In the genomic region with DNA sequence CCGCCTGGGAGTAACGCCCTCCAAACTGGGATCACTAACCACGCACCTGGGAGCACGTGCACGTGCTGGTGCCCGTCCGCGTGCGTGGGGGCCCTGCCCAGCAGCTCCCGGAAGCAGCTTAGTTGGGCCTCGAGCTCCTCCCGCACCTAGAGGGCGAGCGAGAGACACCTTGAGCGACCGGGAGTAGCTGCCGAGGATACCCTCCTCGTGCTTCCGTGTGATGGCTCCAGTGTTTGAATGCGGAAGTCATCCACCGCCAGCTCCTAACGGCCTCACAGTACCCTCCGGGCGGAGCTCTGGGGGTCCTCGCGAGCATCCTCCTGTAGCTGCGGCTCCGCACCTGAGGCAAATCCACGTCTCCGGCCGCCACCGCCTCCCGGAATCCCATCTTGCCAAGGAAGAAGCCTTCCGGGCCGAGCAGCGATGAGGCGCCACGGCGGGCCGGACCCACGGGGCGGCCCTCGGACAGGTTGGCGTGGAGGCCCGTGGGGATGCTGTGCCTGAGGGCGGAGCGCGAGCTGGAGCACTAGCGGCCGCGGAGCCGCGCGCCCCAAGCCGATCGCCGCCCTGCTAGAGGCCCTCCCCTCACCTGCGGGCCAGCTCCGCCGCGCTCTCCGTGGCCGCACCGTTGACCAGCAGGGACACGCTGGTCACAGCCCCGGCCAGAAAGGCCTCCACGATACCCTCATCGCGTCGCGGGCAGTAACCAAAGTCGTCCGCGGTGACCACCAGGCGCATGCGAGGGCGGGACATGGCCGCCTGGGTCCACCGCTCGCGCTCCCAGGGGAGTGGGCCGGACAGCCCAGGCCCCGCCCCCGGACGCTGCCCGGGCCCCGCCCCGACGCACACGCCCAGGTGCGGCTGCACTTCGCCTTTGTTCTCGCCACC, we compare ENCODE assay signal across 8 cellular contexts. TPM values are rescaled to one million over a fixed set of nuclear protein-coding genes. Genes with fewer than 3 reads are reported as not detected.
DNase-seq lines count a peak whose midpoint lies in the region; ATAC-seq and TF ChIP-seq lines count a peak whose summit lies in the region.

A gene with protein sequence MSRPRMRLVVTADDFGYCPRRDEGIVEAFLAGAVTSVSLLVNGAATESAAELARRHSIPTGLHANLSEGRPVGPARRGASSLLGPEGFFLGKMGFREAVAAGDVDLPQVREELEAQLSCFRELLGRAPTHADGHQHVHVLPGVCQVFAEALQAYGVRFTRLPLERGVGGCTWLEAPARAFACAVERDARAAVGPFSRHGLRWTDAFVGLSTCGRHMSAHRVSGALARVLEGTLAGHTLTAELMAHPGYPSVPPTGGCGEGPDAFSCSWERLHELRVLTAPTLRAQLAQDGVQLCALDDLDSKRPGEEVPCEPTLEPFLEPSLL (minus strand): TSS at position 761 of the 888 bp plus-strand sequence. CDS start 8 bp downstream, at position 753.

- peaks cover 33% of the 10 kb centered on the region for H4K20me1 ChIP-seq in IMR-90 (ENCODE audit: insufficient read depth, low read length)
- H4K20me1 ChIP-seq in OCI-LY3 (ENCODE audit: insufficient read depth, low read length) = peaks cover 10% of the 10 kb centered on the region; the same call in 1 of the 2 replicates

- dilution Hi-C loops in IMR-90 (cut with HindIII; ENCODE audit: low sequenced_read_pairs, unreplicated experiment) = no loop called here

- no peak; the same call in 1 of the 2 replicates for TF ChIP-seq RAD21 in IMR-90 (IDR thresholded peaks at IDR 0.05; ENCODE audit: low read length)

- peak within 1 kb of the TSS; percentile 49 for H2BK5ac ChIP-seq in IMR-90 (ENCODE audit: low read depth, low read length, poor library complexity, severe bottlenecking)

- H2BK15ac ChIP-seq in IMR-90 (ENCODE audit: low read depth, low read length) = no peak within 1 kb of the TSS

- H2AFZ ChIP-seq in IMR-90 (replicated peaks; ENCODE audit: low read length, poor library complexity) (peak within 1 kb of the TSS; percentile 97), OCI-LY3 (ENCODE audit: low read depth, low read length) (0 out of 2 replicates have a peak within 1 kb of the TSS, but pooled peaks have one; percentile 37)

- peak within 1 kb of the TSS; percentile 72; the same call in 1 of the 2 replicates for H4K91ac ChIP-seq in IMR-90 (ENCODE audit: insufficient read depth, low read depth, low read length)

- H3K18ac ChIP-seq in IMR-90 (ENCODE audit: low read depth, low read length) = no peak within 1 kb of the TSS

- H2AK5ac ChIP-seq in IMR-90 (ENCODE audit: low read depth, low read length) = peak within 1 kb of the TSS; percentile 63

- H3K79me1 ChIP-seq in IMR-90 (ENCODE audit: low read depth in 1 of 2, low read length in 2 of 2) = peaks cover 18 to 49% of the 10 kb centered on the region in 2 experiments

- H3K36me3 ChIP-seq in IMR-90 (ENCODE audit: control insufficient read depth, insufficient read depth, low read length) (peaks cover 6% of the 10 kb centered on the region), OCI-LY3 (replicated peaks; ENCODE audit: low read depth, low read length) (peaks cover 26% of the 10 kb centered on the region), mucosa of descending colon (ENCODE audit: low read depth) (no peaks in the 10 kb centered on the region)

- H3K4ac ChIP-seq in IMR-90 (ENCODE audit: low read depth, low read length) = peak within 1 kb of the TSS; percentile 77

- H3K27me3 ChIP-seq in IMR-90 (ENCODE audit: control insufficient read depth, insufficient read depth, low read length) (no peaks in the 10 kb centered on the region), OCI-LY3 (ENCODE audit: low read depth, low read length) (no peaks in the 10 kb centered on the region)

- H3K23ac ChIP-seq in IMR-90 (ENCODE audit: low read depth, low read length) = peak within 1 kb of the TSS; percentile 48; the same call in 1 of the 2 replicates

- TSS peak; percentile 51 for BruUV-seq in IMR-90 (replicated peaks; lab: Mats Ljungman, UMichigan)

- WGBS in IMR-90 (ENCODE audit: extremely low coverage in 2 of 2, insufficient read length in 1 of 2), 2 experiments = 2% methylated on average over 42 of the region's 93 CpGs; no CpG with 5 or more reads in 1 of the 2 experiments

- DNase-seq in DMS114 treated with DMSO at 0.1 percent for 48 hours (lab: John Stamatoyannopoulos, UW; ENCODE audit: unreplicated experiment) (peak; percentile 79), IMR-90 (peak; percentile 88), epidermal melanocyte (ENCODE audit: insufficient read length, low spot score) (peak; percentile 84), mucosa of descending colon (peak; percentile 96 to 98 (median 98))
- DNase-seq in activated CD8-positive, alpha-beta memory T cell treated with anti-CD3 and anti-CD28 coated beads, Interleukin-2, amount 50 U/mL, for 48 hours = peak; percentile 98
- peak; percentile 86 to 90 for DNase-seq in stimulated activated CD8-positive, alpha-beta memory T cell treated with anti-CD3 and anti-CD28 coated beads, Interleukin-4, amount 100 ng/mL, for 1 hour (ENCODE audit: low read depth in 2 of 2, low spot score in 1 of 2)

- peaks cover 52% of the 10 kb centered on the region for H3K79me2 ChIP-seq in OCI-LY3 (ENCODE audit: low read length)

- no peaks in the 10 kb centered on the region for H3K9me3 ChIP-seq in IMR-90 (ENCODE audit: control insufficient read depth, insufficient read depth, low read length)
- H3K9me3 ChIP-seq in OCI-LY3 (ENCODE audit: insufficient read depth, low read length) = no peaks in the 10 kb centered on the region
- H3K9me3 ChIP-seq in mucosa of descending colon = no peaks in the 10 kb centered on the region

- H3K14ac ChIP-seq in IMR-90 (replicated peaks; ENCODE audit: low read depth, low read length) = peak within 1 kb of the TSS; percentile 68; the same call in 1 of the 2 replicates

- in situ Hi-C loops in IMR-90 (cut with MboI; ENCODE audit: low sequenced_read_pairs) = no loop called here

- peak; percentile 56 for TF ChIP-seq CTCF in IMR-90 (conservative IDR thresholded peaks at IDR 0.05; ENCODE audit: low read depth, low read length)
- peak; percentile 71 for TF ChIP-seq CTCF in OCI-LY3 (IDR thresholded peaks at IDR 0.05; ENCODE audit: low read depth, low read length)
- TF ChIP-seq CTCF in mucosa of descending colon (IDR thresholded peaks at IDR 0.05) = peak; percentile 65

- H4K5ac ChIP-seq in IMR-90 (ENCODE audit: low read depth, low read length) = peak within 1 kb of the TSS; percentile 70

- H3K27ac ChIP-seq in IMR-90 (ENCODE audit: insufficient read depth, low read length) (peak within 1 kb of the TSS; percentile 64), OCI-LY3 (ENCODE audit: low read length) (peak within 1 kb of the TSS; percentile 83)

- peak within 1 kb of the TSS; percentile 98 for H2AK9ac ChIP-seq in IMR-90 (replicated peaks; ENCODE audit: low read depth, low read length, poor library complexity)

- H3K56ac ChIP-seq in IMR-90 (ENCODE audit: extremely low read depth, insufficient read depth, low read length) = 0 out of 2 replicates have a peak within 1 kb of the TSS, but pooled peaks have one; percentile 17

- H3K9ac ChIP-seq in IMR-90 (ENCODE audit: low read depth, low read length) (peak within 1 kb of the TSS; percentile 75), OCI-LY3 (ENCODE audit: low read length) (peak within 1 kb of the TSS; percentile 96)

- H3K4me2 ChIP-seq in IMR-90 (ENCODE audit: low read depth, low read length) (peak within 1 kb of the TSS; percentile 90), OCI-LY3 (ENCODE audit: low read length) (peak within 1 kb of the TSS; percentile 87)

- ATAC-seq in GM21528 (IDR thresholded peaks at IDR 0.05; ENCODE audit: low FRiP score, unreplicated experiment) (peak; percentile 75), IMR-90 (ENCODE audit: low read depth) (peak; percentile 98), mucosa of descending colon (peak; percentile 96)

- TF ChIP-seq POLR2A in IMR-90 (IDR thresholded peaks at IDR 0.05; ENCODE audit: low read depth, low read length) = peak; percentile 73

- peak within 1 kb of the TSS; percentile 93 for H3K4me3 ChIP-seq in IMR-90 (ENCODE audit: insufficient read depth, low read depth, low read length)
- H3K4me3 ChIP-seq in OCI-LY3 (ENCODE audit: low read length) = peak within 1 kb of the TSS; percentile 90
- H3K4me3 ChIP-seq in mucosa of descending colon = peak within 1 kb of the TSS; percentile 95

- H2BK20ac ChIP-seq in IMR-90 (ENCODE audit: low read depth, low read length) = no peak within 1 kb of the TSS

- POLR2A ChIA-PET in IMR-90 (lab: Charles Lee; ENCODE audit: unreplicated experiment) = no interaction called here

- peak within 1 kb of the TSS; percentile 86 to 89 for H4K8ac ChIP-seq in IMR-90 (ENCODE audit: low read depth in 2 of 2, low read length in 2 of 2)

- intact Hi-C loops in IMR-90 (cut with micrococcal nuclease) = loop anchor here (1.0 kb wide), 1 partner anchor 12 kb away; no protein-coding TSS in a partner anchor
- intact Hi-C loops in mucosa of descending colon (cut with DNase I, micrococcal nuclease) = no loop called here

- no peak within 1 kb of the TSS for H2BK120ac ChIP-seq in IMR-90 (ENCODE audit: low read depth, low read length)

- H3K4me1 ChIP-seq in IMR-90 (ENCODE audit: control insufficient read depth, insufficient read depth, low read length) = peaks cover 4% of the 10 kb centered on the region
- H3K4me1 ChIP-seq in OCI-LY3 (ENCODE audit: low read length) = peaks cover 16% of the 10 kb centered on the region
- peaks cover 8% of the 10 kb centered on the region for H3K4me1 ChIP-seq in mucosa of descending colon (ENCODE audit: low read depth)

- H3K9me1 ChIP-seq in IMR-90 (ENCODE audit: insufficient read depth, low read length) = peaks cover 7% of the 10 kb centered on the region; the same call in 1 of the 2 replicates

- CTCF ChIA-PET in IMR-90 (lab: Yijun Ruan, JAX) = interaction anchor here (0.6 to 3.3 kb wide), 6 partner anchors 13 to 308 kb away, joined by 3 to 28 read pairs (median 3); a partner anchor contains a TSS

TF ChIP-seq in IMR-90, 13 proteins besides CTCF, POLR2A, EP300 and RAD21:
- TF ChIP-seq MAZ (IDR thresholded peaks at IDR 0.05; ENCODE audit: borderline replicate concordance, low read depth, low read length) (peak; percentile 70; the same call in 1 of the 2 replicates), RFX5 (IDR thresholded peaks at IDR 0.05; ENCODE audit: low read depth, low read length) (no peak), CHD1 (IDR thresholded peaks at IDR 0.05; ENCODE audit: low read depth, low read length) (0 out of 2 replicates have a peak, but pooled peaks have one; percentile 70), BHLHE40 (IDR thresholded peaks at IDR 0.05; ENCODE audit: low read depth, low read length) (peak; percentile 91), MXI1 (IDR thresholded peaks at IDR 0.05; ENCODE audit: borderline replicate concordance, low read depth, low read length) (peak; percentile 82), SMC3 (IDR thresholded peaks at IDR 0.05; ENCODE audit: low read depth, low read length) (no peak)

RNA-seq across cellular contexts. Expression of the gene that starts here (rescaled TPM):
- total RNA-seq in IMR-90 (2012; rRNA removed) (7.2 and 8.1 TPM in 2 replicates), mucosa of descending colon (10 to 100 TPM; 12.5 to 26.5 (median 21.7) TPM)
- polyA plus RNA-seq in IMR-90 (2012; rRNA removed) = 23.6 and 28.3 TPM in 2 replicates
- 31.1 and 51.1 TPM in 2 replicates for polyA plus RNA-seq in IMR-90 (2012; cell fraction: cytosol; rRNA removed)
- polyA plus RNA-seq in IMR-90 (2012; cell fraction: nucleus; rRNA removed; ENCODE audit: low replicate concordance) = 21.4 and 64.3 TPM in 2 replicates

Comparison
In these comparisons a context has a peak if more than half of its experiments do, and no peak if none do; other contexts are left out.
1. Peak in every context shown above with its lines: DNase-seq, ATAC-seq, H3K4me3 ChIP-seq and H3K27ac ChIP-seq.